ENCODE assay signal across 1 cellular context in the genomic region with DNA sequence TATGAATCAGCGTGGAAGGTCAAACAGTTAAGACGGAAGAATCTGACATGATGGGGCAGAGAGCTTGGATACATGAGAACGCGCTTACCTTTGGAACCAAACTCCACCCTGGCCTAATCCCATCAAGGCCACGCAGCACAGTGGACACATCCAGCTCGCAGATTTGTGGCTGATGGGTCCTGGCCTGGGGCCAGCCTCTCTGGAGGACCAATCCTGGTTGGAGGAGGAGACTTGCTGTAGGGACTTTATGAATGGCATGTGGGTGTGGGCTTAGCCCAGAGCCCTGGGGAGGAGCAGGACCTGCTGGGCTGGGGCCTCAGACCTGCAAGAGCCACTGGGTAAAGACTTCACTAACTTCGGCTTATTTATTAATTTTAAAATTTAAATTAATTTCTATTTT.
TF ChIP-seq lines count a peak whose summit lies in the region.

No MANE protein-coding gene starts in this region.

TF ChIP-seq in GM23338, 12 proteins besides CTCF, POLR2A, EP300 and RAD21 (continued from another document):
- TF ChIP-seq ZNF462 (CRISPR knock-in tag; IDR thresholded peaks at IDR 0.05) = no peak
- TF ChIP-seq EZH2 (IDR thresholded peaks at IDR 0.05; ENCODE audit: low read depth, unreplicated experiment) = no peak
- TF ChIP-seq, protein P1, sequence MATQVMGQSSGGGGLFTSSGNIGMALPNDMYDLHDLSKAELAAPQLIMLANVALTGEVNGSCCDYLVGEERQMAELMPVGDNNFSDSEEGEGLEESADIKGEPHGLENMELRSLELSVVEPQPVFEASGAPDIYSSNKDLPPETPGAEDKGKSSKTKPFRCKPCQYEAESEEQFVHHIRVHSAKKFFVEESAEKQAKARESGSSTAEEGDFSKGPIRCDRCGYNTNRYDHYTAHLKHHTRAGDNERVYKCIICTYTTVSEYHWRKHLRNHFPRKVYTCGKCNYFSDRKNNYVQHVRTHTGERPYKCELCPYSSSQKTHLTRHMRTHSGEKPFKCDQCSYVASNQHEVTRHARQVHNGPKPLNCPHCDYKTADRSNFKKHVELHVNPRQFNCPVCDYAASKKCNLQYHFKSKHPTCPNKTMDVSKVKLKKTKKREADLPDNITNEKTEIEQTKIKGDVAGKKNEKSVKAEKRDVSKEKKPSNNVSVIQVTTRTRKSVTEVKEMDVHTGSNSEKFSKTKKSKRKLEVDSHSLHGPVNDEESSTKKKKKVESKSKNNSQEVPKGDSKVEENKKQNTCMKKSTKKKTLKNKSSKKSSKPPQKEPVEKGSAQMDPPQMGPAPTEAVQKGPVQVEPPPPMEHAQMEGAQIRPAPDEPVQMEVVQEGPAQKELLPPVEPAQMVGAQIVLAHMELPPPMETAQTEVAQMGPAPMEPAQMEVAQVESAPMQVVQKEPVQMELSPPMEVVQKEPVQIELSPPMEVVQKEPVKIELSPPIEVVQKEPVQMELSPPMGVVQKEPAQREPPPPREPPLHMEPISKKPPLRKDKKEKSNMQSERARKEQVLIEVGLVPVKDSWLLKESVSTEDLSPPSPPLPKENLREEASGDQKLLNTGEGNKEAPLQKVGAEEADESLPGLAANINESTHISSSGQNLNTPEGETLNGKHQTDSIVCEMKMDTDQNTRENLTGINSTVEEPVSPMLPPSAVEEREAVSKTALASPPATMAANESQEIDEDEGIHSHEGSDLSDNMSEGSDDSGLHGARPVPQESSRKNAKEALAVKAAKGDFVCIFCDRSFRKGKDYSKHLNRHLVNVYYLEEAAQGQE (IDR thresholded peaks at IDR 0.05; ENCODE audit: unreplicated experiment) = no peak
- no peak for TF ChIP-seq ZNF114 (CRISPR knock-in tag; IDR thresholded peaks at IDR 0.05)
- no peak for TF ChIP-seq POLR2AphosphoS5 (IDR thresholded peaks at IDR 0.05; ENCODE audit: low read depth)
- TF ChIP-seq, protein P2, sequence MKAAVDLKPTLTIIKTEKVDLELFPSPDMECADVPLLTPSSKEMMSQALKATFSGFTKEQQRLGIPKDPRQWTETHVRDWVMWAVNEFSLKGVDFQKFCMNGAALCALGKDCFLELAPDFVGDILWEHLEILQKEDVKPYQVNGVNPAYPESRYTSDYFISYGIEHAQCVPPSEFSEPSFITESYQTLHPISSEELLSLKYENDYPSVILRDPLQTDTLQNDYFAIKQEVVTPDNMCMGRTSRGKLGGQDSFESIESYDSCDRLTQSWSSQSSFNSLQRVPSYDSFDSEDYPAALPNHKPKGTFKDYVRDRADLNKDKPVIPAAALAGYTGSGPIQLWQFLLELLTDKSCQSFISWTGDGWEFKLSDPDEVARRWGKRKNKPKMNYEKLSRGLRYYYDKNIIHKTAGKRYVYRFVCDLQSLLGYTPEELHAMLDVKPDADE (IDR thresholded peaks at IDR 0.05) = no peak
- TF ChIP-seq ZNF331 (CRISPR knock-in tag; IDR thresholded peaks at IDR 0.05; ENCODE audit: low read depth) = no peak
